Comparison of ENCODE assay signal across 19 cellular contexts in the genomic region with DNA sequence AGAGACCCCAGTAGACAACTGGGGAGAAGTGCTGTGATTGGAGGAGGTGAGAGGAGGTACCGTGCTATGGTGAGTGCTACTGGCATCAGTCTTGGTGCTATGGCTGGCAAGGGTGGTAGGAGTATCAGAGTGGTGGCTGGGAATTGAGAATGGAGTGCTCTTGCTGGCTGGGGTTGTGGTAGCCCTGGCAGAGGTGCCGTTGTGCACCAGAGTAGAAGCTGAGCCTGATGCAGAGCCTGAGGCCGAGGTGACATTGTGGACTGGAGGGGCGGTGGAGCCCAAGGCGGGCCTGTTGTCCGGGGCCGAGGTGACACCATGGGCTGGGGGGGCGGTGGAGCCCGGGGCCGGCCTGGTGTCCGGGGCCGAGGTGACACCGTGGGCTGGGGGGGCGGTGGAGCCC. TPM values are rescaled to one million over a fixed set of nuclear protein-coding genes. Genes with fewer than 3 reads are reported as not detected.
DNase-seq lines count a peak whose midpoint lies in the region; ATAC-seq, FAIRE-seq and TF ChIP-seq lines count a peak whose summit lies in the region.
"Had no signal": no experiment of that assay in that cellular context is flagged by ENCODE, and none has a peak within 500 bp of the region (broad histone marks: within the 10 kb centered on the region; RNA-seq: fewer than 3 reads in every experiment).

No MANE protein-coding gene starts in this region.

- H3K4me3 Mint-ChIP-seq in Caco-2 (ENCODE audit: unreplicated experiment) = peak overlapping the region; percentile 7
- H3K4me3 Mint-ChIP-seq in activated naive CD8-positive, alpha-beta T cell treated with anti-CD3 and anti-CD28 coated beads, Interleukin-2, amount 10 ng/mL, durations not matched to agents 7 days and 5 days = peak overlapping the region; percentile 10
- H3K4me3 Mint-ChIP-seq in naive thymus-derived CD4-positive, alpha-beta T cell = peak overlapping the region in 5 of 10 donors; percentile 28 to 54 (median 48)

- TF ChIP-seq EP300 in A549 (IDR thresholded peaks at IDR 0.05) = no peak
- no peak for TF ChIP-seq EP300 in tibial nerve (IDR thresholded peaks at IDR 0.05)

- no peak for DNase-seq in A549 (ENCODE audit: low read depth in 1 of 2, low spot score in 1 of 2)
- DNase-seq in Caco-2 = no peak
- no peak for DNase-seq in activated naive CD8-positive, alpha-beta T cell treated with anti-CD3 and anti-CD28 coated beads, Interleukin-2, amount 10 ng/mL, durations not matched to agents 7 days and 5 days
- no peak for DNase-seq in naive thymus-derived CD4-positive, alpha-beta T cell
- no peak for DNase-seq in hippocampal formation (lab: John Stamatoyannopoulos, UW)
- DNase-seq in tibial nerve (ENCODE audit: low spot score in 2 of 2) = no peak
- DNase-seq in epidermal melanocyte (ENCODE audit: insufficient read length, low spot score) = no peak
- DNase-seq: activated CD4-positive, alpha-beta T cell treated with anti-CD3 and anti-CD28 coated beads, Interleukin-2, amount 50 U/mL, for 48 hours; C1 segment of cervical spinal cord; KG1; NCI-H1417 treated with DMSO at 0.1 percent for 48 hours; NCI-H510A; stimulated activated CD4-positive, alpha-beta T cell treated with anti-CD3 and anti-CD28 coated beads, Interleukin-4, amount 100 ng/mL, for 4 hours; stimulated activated naive CD4-positive, alpha-beta T cell treated with Interleukin-2 at 50 U/mL for 16 hours had no signal

- H3K27me3 ChIP-seq in Caco-2 (replicated peaks; ENCODE audit: control insufficient read depth, insufficient read depth, low read length) (no peaks in the 10 kb centered on the region), tibial nerve (no peaks in the 10 kb centered on the region)
- H3K27me3 ChIP-seq in naive thymus-derived CD4-positive, alpha-beta T cell (ENCODE audit: control insufficient read depth in 2 of 2, insufficient read depth in 2 of 2, low read length in 2 of 2) = no peaks in the 10 kb centered on the region
- H3K27me3 ChIP-seq: Peyer's patch had no signal

- H3K36me3 ChIP-seq in Caco-2 (ENCODE audit: control insufficient read depth, insufficient read depth, low read length) = no peaks in the 10 kb centered on the region
- no peaks in the 10 kb centered on the region for H3K36me3 ChIP-seq in naive thymus-derived CD4-positive, alpha-beta T cell (ENCODE audit: control insufficient read depth in 2 of 3, insufficient read depth in 3 of 3, low read length in 3 of 3)
- H3K36me3 ChIP-seq in tibial nerve = no peaks in the 10 kb centered on the region
- H3K36me3 ChIP-seq: Peyer's patch had no signal

- peak overlapping the region; percentile 66 for H3K27ac Mint-ChIP-seq in Caco-2 (ENCODE audit: unreplicated experiment)
- H3K27ac Mint-ChIP-seq in activated naive CD8-positive, alpha-beta T cell treated with anti-CD3 and anti-CD28 coated beads, Interleukin-2, amount 10 ng/mL, durations not matched to agents 7 days and 5 days = peak overlapping the region; percentile 71
- H3K27ac Mint-ChIP-seq in naive thymus-derived CD4-positive, alpha-beta T cell = peak overlapping the region; percentile 56 to 87 (median 75)

- WGBS in A549 (ENCODE audit: missing lambda C conversion rate) = 86% methylated on average over 6 of the region's 14 CpGs
- WGBS in tibial nerve, 2 donors = 71 to 93% methylated on average over 3 to 10 of the region's 14 CpGs

- no peak overlapping the region for H3K4me3 ChIP-seq in A549
- no peak overlapping the region for H3K4me3 ChIP-seq in Caco-2 (ENCODE audit: low read depth, low read length)
- H3K4me3 ChIP-seq in naive thymus-derived CD4-positive, alpha-beta T cell (ENCODE audit: low read length) = no peak overlapping the region
- no peak overlapping the region for H3K4me3 ChIP-seq in tibial nerve
- H3K4me3 ChIP-seq: Peyer's patch had no signal

- H3K9me3 Mint-ChIP-seq in Caco-2 (ENCODE audit: unreplicated experiment) = no peaks in the 10 kb centered on the region
- H3K9me3 Mint-ChIP-seq in activated naive CD8-positive, alpha-beta T cell treated with anti-CD3 and anti-CD28 coated beads, Interleukin-2, amount 10 ng/mL, durations not matched to agents 7 days and 5 days = no peaks in the 10 kb centered on the region
- H3K9me3 Mint-ChIP-seq in naive thymus-derived CD4-positive, alpha-beta T cell = peaks cover 0 to 3% (median 0%) of the 10 kb centered on the region in 11 donors

- TF ChIP-seq POLR2A in A549 (IDR thresholded peaks at IDR 0.05; ENCODE audit: low read length) (no peak), tibial nerve (IDR thresholded peaks at IDR 0.05) (no peak)

- H3K9me3 ChIP-seq in A549 (no peaks in the 10 kb centered on the region), Caco-2 (no peaks in the 10 kb centered on the region), tibial nerve (no peaks in the 10 kb centered on the region)
- H3K9me3 ChIP-seq in naive thymus-derived CD4-positive, alpha-beta T cell (ENCODE audit: control insufficient read depth in 2 of 3, low read length in 3 of 3) = no peaks in the 10 kb centered on the region
- H3K9me3 ChIP-seq: Peyer's patch had no signal

- no TSS peak for BruUV-seq in Caco-2 (replicated peaks; lab: Mats Ljungman, UMichigan)

- H3K36me3 Mint-ChIP-seq in Caco-2 (ENCODE audit: insufficient read depth, unreplicated experiment) = peaks cover 7% of the 10 kb centered on the region
- peaks cover 6% of the 10 kb centered on the region for H3K36me3 Mint-ChIP-seq in activated naive CD8-positive, alpha-beta T cell treated with anti-CD3 and anti-CD28 coated beads, Interleukin-2, amount 10 ng/mL, durations not matched to agents 7 days and 5 days
- H3K36me3 Mint-ChIP-seq in naive thymus-derived CD4-positive, alpha-beta T cell = peaks cover 0 to 10% (median 0%) of the 10 kb centered on the region in 5 donors

- peaks cover 18% of the 10 kb centered on the region for H3K4me1 Mint-ChIP-seq in Caco-2 (ENCODE audit: low read depth, unreplicated experiment)
- H3K4me1 Mint-ChIP-seq in activated naive CD8-positive, alpha-beta T cell treated with anti-CD3 and anti-CD28 coated beads, Interleukin-2, amount 10 ng/mL, durations not matched to agents 7 days and 5 days = peaks cover 16% of the 10 kb centered on the region
- peaks cover under 1 to 24% (median 19%) of the 10 kb centered on the region in 7 donors for H3K4me1 Mint-ChIP-seq in naive thymus-derived CD4-positive, alpha-beta T cell

- no peaks in the 10 kb centered on the region for H3K27me3 Mint-ChIP-seq in Caco-2 (ENCODE audit: insufficient read depth, unreplicated experiment)
- no peaks in the 10 kb centered on the region for H3K27me3 Mint-ChIP-seq in activated naive CD8-positive, alpha-beta T cell treated with anti-CD3 and anti-CD28 coated beads, Interleukin-2, amount 10 ng/mL, durations not matched to agents 7 days and 5 days
- H3K27me3 Mint-ChIP-seq in naive thymus-derived CD4-positive, alpha-beta T cell = no peaks in the 10 kb centered on the region

- peak; percentile 4 to 11; a peak in 1 of 6 replicates for ATAC-seq in A549
- ATAC-seq in activated naive CD8-positive, alpha-beta T cell treated with anti-CD3 and anti-CD28 coated beads, Interleukin-2, amount 10 ng/mL, durations not matched to agents 7 days and 5 days (ENCODE audit: low read depth) = no peak
- ATAC-seq in naive thymus-derived CD4-positive, alpha-beta T cell = no peak
- no peak for ATAC-seq in GM18520 (IDR thresholded peaks at IDR 0.05; ENCODE audit: unreplicated experiment)
- ATAC-seq: sciatic nerve had no signal

- no peak for TF ChIP-seq RAD21 in A549 (conservative IDR thresholded peaks at IDR 0.05 in 1 of 2, IDR thresholded peaks at IDR 0.05 in 1 of 2)

- H3K4me1 ChIP-seq in A549 (peaks cover 14% of the 10 kb centered on the region), Caco-2 (peaks cover 21% of the 10 kb centered on the region), tibial nerve (peaks cover 0 to 39% (median 18%) of the 10 kb centered on the region in 4 donors)
- H3K4me1 ChIP-seq in naive thymus-derived CD4-positive, alpha-beta T cell (ENCODE audit: control insufficient read depth in 2 of 2, insufficient read depth in 2 of 2, low read length in 2 of 2) = peaks cover 0 to 12% of the 10 kb centered on the region in 2 donors

- POLR2A ChIA-PET in A549 (lab: Yijun Ruan, JAX) (no interaction called here), Caco-2 (lab: Charles Lee) (no interaction called here)
- POLR2A ChIA-PET in activated naive CD8-positive, alpha-beta T cell treated with anti-CD3 and anti-CD28 coated beads, Interleukin-2, amount 10 ng/mL, durations not matched to agents 7 days and 5 days (lab: Charles Lee) = no interaction called here
- POLR2A ChIA-PET in naive thymus-derived CD4-positive, alpha-beta T cell (lab: Charles Lee) = no interaction called here

- no peak overlapping the region for H3K4me2 ChIP-seq in A549

- CTCF ChIA-PET in A549 (lab: Yijun Ruan, JAX) = interaction anchor here (1.0 to 5.6 kb wide), 2 partner anchors 14 to 62 kb away, joined by 3 to 51 read pairs; partner anchors contain the start of genes KRTCAP2 and TRIM46
- CTCF ChIA-PET in Caco-2 (lab: Charles Lee) = no interaction called here
- CTCF ChIA-PET in naive thymus-derived CD4-positive, alpha-beta T cell (lab: Charles Lee) = no interaction called here

- intact Hi-C loops in Caco-2 (cut with micrococcal nuclease; ENCODE audit: unreplicated experiment) = no loop called here
- intact Hi-C loops in naive thymus-derived CD4-positive, alpha-beta T cell (cut with micrococcal nuclease) = no loop called here

- TF ChIP-seq CTCF in A549 (IDR thresholded peaks at IDR 0.05) = no peak
- TF ChIP-seq CTCF in Caco-2 (IDR thresholded peaks at IDR 0.05; ENCODE audit: insufficient read depth in 1 of 2, low read depth in 1 of 2, low read length in 1 of 2, severe bottlenecking in 1 of 2, unreplicated experiment in 1 of 2) = no peak
- no peak for TF ChIP-seq CTCF in tibial nerve (IDR thresholded peaks at IDR 0.05)

- no peak for FAIRE-seq in A549 (lab: Jason Lieb, UNC)
- FAIRE-seq: G401.6, GM19239 had no signal

- no peak overlapping the region for H3K27ac ChIP-seq in A549
- H3K27ac ChIP-seq in naive thymus-derived CD4-positive, alpha-beta T cell (ENCODE audit: low read depth, low read length) = no peak overlapping the region
- H3K27ac ChIP-seq in tibial nerve = peak overlapping the region in 1 of 4 donors; percentile 73
- H3K27ac ChIP-seq: Peyer's patch had no signal

RNA-seq across cellular contexts. Expression of gene TRIM46, which starts 14.6 kb away (rescaled TPM):
- polyA plus RNA-seq in A549 (2011; rRNA removed) (1.1 and 1.5 TPM in 2 replicates), A549 (2017; fragmentation: RNase III; extraction: RNeasy Plus Mini Kit Qiagen cat#74134 plus additional on column Dnase treatment) (1.7 to 2.8 TPM (median 2.7 TPM) in 3 replicates)
- polyA plus RNA-seq in A549 (2012; cell fraction: cytosol; rRNA removed) = 1.9 and 2.3 TPM in 2 replicates
- 7.7 and 11.0 TPM in 2 replicates for polyA plus RNA-seq in A549 (2012; cell fraction: nucleus; rRNA removed)
- polyA minus RNA-seq in A549 (2011; rRNA and poly(A)+ RNA removed) = 1.3 and 1.9 TPM in 2 replicates
- total RNA-seq in Caco-2 (2022) (0.11 TPM in 1 of 2 replicates, not detected in the other), tibial nerve (10 to 100 TPM in 2 of 4 donors, 1 to 10 TPM in 2; 6.0 to 20.4 (median 12.7) TPM)
- total RNA-seq in activated naive CD8-positive, alpha-beta T cell treated with anti-CD3 and anti-CD28 coated beads, Interleukin-2, amount 10 ng/mL, durations not matched to agents 7 days and 5 days = 10 to 100 TPM; 12.4 to 13.4 TPM
- 10 to 100 TPM in 1 of 5 experiments, 1 to 10 TPM in 4; 3.5 to 21.9 (median 4.1) TPM for total RNA-seq in naive thymus-derived CD4-positive, alpha-beta T cell
- polyA plus RNA-seq in naive thymus-derived CD4-positive, alpha-beta T cell = 1 to 10 TPM in 1 of 2 donors, under 1 TPM in 1; 0.69 to 1.3 TPM
- total RNA-seq: Peyer's patch had no signal

RNA-seq across cellular contexts. Expression of gene KRTCAP2, which starts 15.2 kb away (rescaled TPM):
- 154 and 227 TPM in 2 replicates for polyA plus RNA-seq in A549 (2011; rRNA removed)
- polyA plus RNA-seq in A549 (2012; cell fraction: cytosol; rRNA removed) = 242 and 259 TPM in 2 replicates
- 210 and 274 TPM in 2 replicates for polyA plus RNA-seq in A549 (2012; cell fraction: nucleus; rRNA removed)
- 216 to 218 TPM (median 217 TPM) in 3 replicates for polyA plus RNA-seq in A549 (2017; fragmentation: RNase III; extraction: RNeasy Plus Mini Kit Qiagen cat#74134 plus additional on column Dnase treatment)
- 307 and 312 TPM in 2 replicates for polyA minus RNA-seq in A549 (2011; rRNA and poly(A)+ RNA removed)
- 215 and 219 TPM in 2 replicates for total RNA-seq in Caco-2 (2022)
- 100 to 1,000 TPM; 146 to 170 TPM for total RNA-seq in activated naive CD8-positive, alpha-beta T cell treated with anti-CD3 and anti-CD28 coated beads, Interleukin-2, amount 10 ng/mL, durations not matched to agents 7 days and 5 days
- 100 to 1,000 TPM in 4 of 5 experiments, 10 to 100 TPM in 1; 97.4 to 236 (median 155) TPM for total RNA-seq in naive thymus-derived CD4-positive, alpha-beta T cell
- polyA plus RNA-seq in naive thymus-derived CD4-positive, alpha-beta T cell = 100 to 1,000 TPM; 450 to 469 TPM
- 100 to 1,000 TPM; 102 to 167 (median 146) TPM for total RNA-seq in tibial nerve

RNA-seq across cellular contexts. Expression of gene THBS3, which starts 19.4 kb away (rescaled TPM):
- polyA plus RNA-seq in A549 (2011; rRNA removed) (13.8 and 16.2 TPM in 2 replicates), A549 (2017; fragmentation: RNase III; extraction: RNeasy Plus Mini Kit Qiagen cat#74134 plus additional on column Dnase treatment) (8.9 to 14.2 TPM (median 12.1 TPM) in 3 replicates)
- 9.7 and 10.3 TPM in 2 replicates for polyA plus RNA-seq in A549 (2012; cell fraction: cytosol; rRNA removed)
- 70.1 and 72.7 TPM in 2 replicates for polyA plus RNA-seq in A549 (2012; cell fraction: nucleus; rRNA removed)
- polyA minus RNA-seq in A549 (2011; rRNA and poly(A)+ RNA removed) = 19.8 and 23.0 TPM in 2 replicates
- total RNA-seq in Caco-2 (2022) (6.2 and 7.4 TPM in 2 replicates), tibial nerve (100 to 1,000 TPM in 1 of 4 donors, 10 to 100 TPM in 3; 33.9 to 119 (median 52.6) TPM)
- total RNA-seq in activated naive CD8-positive, alpha-beta T cell treated with anti-CD3 and anti-CD28 coated beads, Interleukin-2, amount 10 ng/mL, durations not matched to agents 7 days and 5 days = 10 to 100 TPM; 25.1 to 26.3 TPM
- total RNA-seq in naive thymus-derived CD4-positive, alpha-beta T cell = 10 to 100 TPM; 26.0 to 35.9 (median 28.1) TPM
- 1 to 10 TPM in 1 of 2 donors, under 1 TPM in 1; 0.87 to 2.6 TPM for polyA plus RNA-seq in naive thymus-derived CD4-positive, alpha-beta T cell

RNA-seq across cellular contexts. Expression of gene MTX1, which starts 20.2 kb away (rescaled TPM):
- 53.4 and 73.9 TPM in 2 replicates for polyA plus RNA-seq in A549 (2011; rRNA removed)
- polyA plus RNA-seq in A549 (2012; cell fraction: cytosol; rRNA removed) = 113 and 130 TPM in 2 replicates
- 143 and 156 TPM in 2 replicates for polyA plus RNA-seq in A549 (2012; cell fraction: nucleus; rRNA removed)
- polyA plus RNA-seq in A549 (2017; fragmentation: RNase III; extraction: RNeasy Plus Mini Kit Qiagen cat#74134 plus additional on column Dnase treatment) = 64.5 to 67.2 TPM (median 67.1 TPM) in 3 replicates
- polyA minus RNA-seq in A549 (2011; rRNA and poly(A)+ RNA removed) = 60.0 and 63.1 TPM in 2 replicates
- 64.9 and 65.3 TPM in 2 replicates for total RNA-seq in Caco-2 (2022)
- total RNA-seq in activated naive CD8-positive, alpha-beta T cell treated with anti-CD3 and anti-CD28 coated beads, Interleukin-2, amount 10 ng/mL, durations not matched to agents 7 days and 5 days = 10 to 100 TPM; 31.5 to 31.7 TPM
- 10 to 100 TPM; 19.5 to 40.8 (median 22.0) TPM for total RNA-seq in naive thymus-derived CD4-positive, alpha-beta T cell
- polyA plus RNA-seq in naive thymus-derived CD4-positive, alpha-beta T cell = 10 to 100 TPM; 48.9 to 49.9 TPM
- total RNA-seq in tibial nerve = 10 to 100 TPM; 30.1 to 50.7 (median 35.3) TPM

RNA-seq across cellular contexts. Expression of gene DPM3, which starts 47.9 kb away (rescaled TPM):
- 22.8 and 33.7 TPM in 2 replicates for polyA plus RNA-seq in A549 (2011; rRNA removed)
- 252 TPM in 2 replicates for polyA plus RNA-seq in A549 (2012; cell fraction: cytosol; rRNA removed)
- 247 and 265 TPM in 2 replicates for polyA plus RNA-seq in A549 (2012; cell fraction: nucleus; rRNA removed)
- 67.5 to 83.0 TPM (median 80.3 TPM) in 3 replicates for polyA plus RNA-seq in A549 (2017; fragmentation: RNase III; extraction: RNeasy Plus Mini Kit Qiagen cat#74134 plus additional on column Dnase treatment)
- polyA minus RNA-seq in A549 (2011; rRNA and poly(A)+ RNA removed) = 7.8 and 9.2 TPM in 2 replicates
- 27.8 and 30.7 TPM in 2 replicates for total RNA-seq in Caco-2 (2022)
- total RNA-seq in activated naive CD8-positive, alpha-beta T cell treated with anti-CD3 and anti-CD28 coated beads, Interleukin-2, amount 10 ng/mL, durations not matched to agents 7 days and 5 days = 10 to 100 TPM; 60.0 to 71.1 TPM
- total RNA-seq in naive thymus-derived CD4-positive, alpha-beta T cell = 10 to 100 TPM; 29.1 to 50.4 (median 43.8) TPM
- 100 to 1,000 TPM in 1 of 2 donors, 10 to 100 TPM in 1; 99.2 to 128 TPM for polyA plus RNA-seq in naive thymus-derived CD4-positive, alpha-beta T cell
- total RNA-seq in tibial nerve = 100 to 1,000 TPM in 2 of 4 donors, 10 to 100 TPM in 2; 74.7 to 115 (median 95.6) TPM

Comparison
In these comparisons a context has a peak if more than half of its experiments do, and no peak if none do; other contexts are left out.
1. ATAC-seq: peak in A549 (2 of 2); none in activated naive CD8-positive, alpha-beta T cell treated with anti-CD3 and anti-CD28 coated beads, Interleukin-2, amount 10 ng/mL, durations not matched to agents 7 days and 5 days (single experiment), naive thymus-derived CD4-positive, alpha-beta T cell (single experiment) and GM18520 (single experiment).
2. Peak in every context shown above with its lines, with median percentiles within 50 percentile points of each other: H3K27ac Mint-ChIP-seq.